8 cellular contexts compared by ENCODE assay signal in the genomic region with DNA sequence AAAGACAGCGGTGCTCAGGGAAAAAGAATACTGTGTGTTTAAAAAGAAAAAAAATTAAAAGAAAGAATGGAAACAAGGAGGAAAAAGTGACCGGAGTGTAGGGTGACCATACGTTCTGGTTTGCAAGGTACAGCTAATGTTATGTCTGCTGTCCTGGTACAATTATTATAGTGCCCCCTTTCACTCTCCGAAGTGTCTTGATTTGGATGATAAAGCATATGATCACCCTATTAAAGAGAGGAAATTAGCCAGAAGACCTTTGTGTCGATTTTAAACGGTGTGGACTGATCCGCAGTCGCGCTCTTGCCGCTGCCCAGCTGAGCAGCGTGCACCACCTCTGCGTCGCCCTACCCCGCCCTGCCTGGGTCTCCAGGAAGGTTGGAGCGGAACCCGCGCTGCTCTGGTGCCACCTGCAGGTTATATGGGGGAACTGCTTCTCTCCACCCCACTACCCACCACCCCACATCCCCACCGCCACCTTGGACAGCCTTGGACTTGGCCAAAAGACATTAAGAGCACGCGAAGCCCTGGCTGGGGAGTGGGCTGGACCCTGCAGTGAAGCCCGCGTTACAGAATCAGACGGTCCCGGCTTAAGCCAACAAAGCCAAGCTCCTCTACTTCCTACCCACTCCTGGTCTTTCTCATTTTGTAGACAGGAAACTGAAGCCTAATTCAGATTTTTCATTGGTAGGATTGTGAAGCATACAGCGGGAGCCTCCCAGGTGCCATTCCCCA. TPM values are rescaled to one million over a fixed set of nuclear protein-coding genes. Genes with fewer than 3 reads are reported as not detected.
DNase-seq lines count a peak whose midpoint lies in the region; ATAC-seq and TF ChIP-seq lines count a peak whose summit lies in the region.

No MANE protein-coding gene starts in this region.

- no peaks in the 10 kb centered on the region for H3K9me3 Mint-ChIP-seq in activated CD8-positive, alpha-beta T cell treated with anti-CD3 and anti-CD28 coated beads for 36 hours

- intact Hi-C loops in activated CD8-positive, alpha-beta T cell treated with anti-CD3 and anti-CD28 coated beads for 36 hours (cut with micrococcal nuclease), result loop anchor here (2.0 kb wide), 1 partner anchor 73 kb away; no protein-coding TSS in a partner anchor

- POLR2A ChIA-PET in activated CD8-positive, alpha-beta T cell treated with anti-CD3 and anti-CD28 coated beads for 36 hours (lab: Charles Lee), result interaction anchor here (0.6 to 1.1 kb wide), 2 partner anchors 80 to 136 kb away, joined by 3 to 4 read pairs; no protein-coding TSS in a partner anchor

- peak; percentile 68 for DNase-seq in NK-92 treated with Interleukin-12 subunit alpha and Interleukin-12 subunit beta, amount 100 ng/mL, for 24 hours (lab: John Stamatoyannopoulos, UW)
- no peak for DNase-seq in NK-92 (lab: John Stamatoyannopoulos, UW; ENCODE audit: unreplicated experiment)
- DNase-seq in NCI-H82 treated with DMSO at 0.1 percent for 48 hours (lab: John Stamatoyannopoulos, UW; ENCODE audit: unreplicated experiment), result peak; percentile 29
- DNase-seq in activated CD8-positive, alpha-beta T cell treated with anti-CD3 and anti-CD28 coated beads for 36 hours, result peak; percentile 86
- DNase-seq in effector CD8-positive, alpha-beta T cell (lab: John Stamatoyannopoulos, UW), result peak; percentile 65
- DNase-seq in medulla oblongata (ENCODE audit: extremely low spot score), result peak; percentile 74
- DNase-seq in stimulated activated CD8-positive, alpha-beta memory T cell treated with anti-CD3 and anti-CD28 coated beads, Interleukin-12 subunit alpha, Interleukin-12 subunit beta, amount 100 ng/mL, for 24 hours (ENCODE audit: extremely low read depth), result peak; percentile 44

- peak; percentile 87 for TF ChIP-seq CTCF in activated CD8-positive, alpha-beta T cell treated with anti-CD3 and anti-CD28 coated beads for 36 hours (IDR thresholded peaks at IDR 0.05)

- peaks cover 3% of the 10 kb centered on the region for H3K4me1 Mint-ChIP-seq in activated CD8-positive, alpha-beta T cell treated with anti-CD3 and anti-CD28 coated beads for 36 hours (ENCODE audit: low read depth)

- ATAC-seq in HG03571 (IDR thresholded peaks at IDR 0.05; ENCODE audit: unreplicated experiment), result peak; percentile 71
- peak; percentile 100 for ATAC-seq in activated CD8-positive, alpha-beta T cell treated with anti-CD3 and anti-CD28 coated beads for 36 hours

- H3K27ac Mint-ChIP-seq in activated CD8-positive, alpha-beta T cell treated with anti-CD3 and anti-CD28 coated beads for 36 hours, result no peak overlapping the region

- H3K27me3 Mint-ChIP-seq in activated CD8-positive, alpha-beta T cell treated with anti-CD3 and anti-CD28 coated beads for 36 hours, result peaks cover 30% of the 10 kb centered on the region

- no peaks in the 10 kb centered on the region for H3K36me3 Mint-ChIP-seq in activated CD8-positive, alpha-beta T cell treated with anti-CD3 and anti-CD28 coated beads for 36 hours (ENCODE audit: low read depth)

- CTCF ChIA-PET in activated CD8-positive, alpha-beta T cell treated with anti-CD3 and anti-CD28 coated beads for 36 hours (lab: Charles Lee), result interaction anchor here (0.5 to 3.8 kb wide), 33 partner anchors 9 to 349 kb away, joined by 3 to 43 read pairs (median 4); partner anchors contain the start of gene TMEM266

- peak overlapping the region; percentile 50 for H3K4me3 Mint-ChIP-seq in activated CD8-positive, alpha-beta T cell treated with anti-CD3 and anti-CD28 coated beads for 36 hours

RNA-seq across cellular contexts. Expression of gene UBE2Q2, which starts 41.2 kb away (rescaled TPM):
- total RNA-seq in activated CD8-positive, alpha-beta T cell treated with anti-CD3 and anti-CD28 coated beads for 36 hours, result 10 to 100 TPM; 19.4 to 20.0 TPM
